17 cellular contexts compared by ENCODE assay signal in genomic region chr1:18553388-18553787, GRCh38.
A peak's percentile ranks its signal among the peaks of the same experiment; 100 is the strongest.
DNase-seq lines count a peak whose midpoint lies in the region; ATAC-seq and TF ChIP-seq lines count a peak whose summit lies in the region.
"Had no signal": no experiment of that assay in that cellular context is flagged by ENCODE, and none has a peak within 500 bp of the region (broad histone marks: within the 10 kb centered on the region; RNA-seq: fewer than 3 reads in every experiment).

No MANE protein-coding gene starts in this region.

- no peaks in the 10 kb centered on the region for H3K9me3 Mint-ChIP-seq in neural crest cell
- H3K9me3 Mint-ChIP-seq: CD8-positive, alpha-beta T cell had no signal

- CTCF ChIA-PET in HEK293 (lab: Yijun Ruan, JAX): interaction anchor here (4.5 kb wide), 1 partner anchor 29 kb away, joined by 30 read pairs; no protein-coding TSS in a partner anchor

- H2BK120ac ChIP-seq in neuronal stem cell (ENCODE audit: low read depth, low read length): no peak overlapping the region

- no peaks in the 10 kb centered on the region for H3K36me3 ChIP-seq in HEK293 (ENCODE audit: control insufficient read depth in 2 of 2, insufficient read depth in 1 of 2, low read length in 2 of 2)
- H3K36me3 ChIP-seq in neuronal stem cell (replicated peaks in 1 of 2; ENCODE audit: control insufficient read depth in 2 of 2, insufficient read depth in 2 of 2, low read length in 2 of 2): no peaks in the 10 kb centered on the region
- H3K36me3 ChIP-seq: BE2C, BLaER1 had no signal

- H3K9ac ChIP-seq in neuronal stem cell (ENCODE audit: low read depth, low read length, poor library complexity): no peak overlapping the region
- H3K9ac ChIP-seq: BLaER1 had no signal

- POLR2A ChIA-PET in HEK293 (lab: Yijun Ruan, JAX): no interaction called here

- no peak overlapping the region for H3K4ac ChIP-seq in neuronal stem cell (ENCODE audit: low read length)

- H4K8ac ChIP-seq in neuronal stem cell (ENCODE audit: low read depth, low read length): no peak overlapping the region

- H2AFZ ChIP-seq in neuronal stem cell (ENCODE audit: low read length): no peak overlapping the region

- peaks cover 17% of the 10 kb centered on the region for H3K4me1 Mint-ChIP-seq in neural crest cell
- H3K4me1 Mint-ChIP-seq: CD14-positive monocyte had no signal

- peaks cover 40% of the 10 kb centered on the region for H3K27me3 Mint-ChIP-seq in neural crest cell (ENCODE audit: low read depth)

- no peaks in the 10 kb centered on the region for H3K79me1 ChIP-seq in neuronal stem cell (ENCODE audit: low read depth, low read length)

- H3K4me3 ChIP-seq in HEK293 (ENCODE audit: low read depth, low read length) (no peak overlapping the region), neuronal stem cell (ENCODE audit: low read length in 2 of 2) (no peak overlapping the region)
- H3K4me3 ChIP-seq: BLaER1 had no signal

- H2BK15ac ChIP-seq in neuronal stem cell (ENCODE audit: low read length): peak overlapping the region; percentile 34

- TF ChIP-seq CTCF in HEK293 (tag by site-specific recombination; IDR thresholded peaks at IDR 0.05) (no peak), neural crest cell (conservative IDR thresholded peaks at IDR 0.05) (no peak)

- H2BK5ac ChIP-seq in neuronal stem cell (ENCODE audit: low read length): no peak overlapping the region

- H3K4me1 ChIP-seq in HEK293 (ENCODE audit: control insufficient read depth, insufficient read depth, low read length) (no peaks in the 10 kb centered on the region), neuronal stem cell (ENCODE audit: control insufficient read depth in 2 of 2, insufficient read depth in 1 of 2, low read depth in 1 of 2, low read length in 2 of 2) (peaks cover 0 to 17% of the 10 kb centered on the region in 2 donors)
- H3K4me1 ChIP-seq: BE2C, Caco-2 had no signal

- H3K14ac ChIP-seq in neuronal stem cell (ENCODE audit: low read length): no peak overlapping the region

- H2BK12ac ChIP-seq in neuronal stem cell (ENCODE audit: low read length): peak overlapping the region; percentile 58

- no peak for DNase-seq in neural crest cell (ENCODE audit: low read depth, low spot score)
- no peak for DNase-seq in neuronal stem cell (ENCODE audit: low spot score)
- DNase-seq in A172 (ENCODE audit: low spot score): no peak
- DNase-seq: ACHN; BE2C; C1 segment of cervical spinal cord; Caco-2; Calu3; CD4-positive, CD25-positive, alpha-beta regulatory T cell; CD8-positive, alpha-beta T cell; DMS79 treated with DMSO at 0.1 percent for 48 hours; GF-D8 had no signal

- no CpG with 5 or more reads among the region's 11 CpGs for whole genome bisulfite sequencing in neuronal stem cell (ENCODE audit: extremely low coverage in 2 of 2, insufficient read length in 2 of 2, insufficient replicate concordance in 1 of 2), 2 donors

- peak overlapping the region; percentile 50 for H3K27ac Mint-ChIP-seq in neural crest cell (ENCODE audit: unreplicated experiment)
- H3K27ac Mint-ChIP-seq: CD4-positive, CD25-positive, alpha-beta regulatory T cell; CD8-positive, alpha-beta T cell had no signal

- H4K91ac ChIP-seq in neuronal stem cell (ENCODE audit: low read depth, low read length, poor library complexity): no peak overlapping the region

- no peak overlapping the region for H3K27ac ChIP-seq in HEK293 (ENCODE audit: extremely low read depth, low read depth, low read length)
- no peak overlapping the region for H3K27ac ChIP-seq in neuronal stem cell (replicated peaks; ENCODE audit: low read length)
- H3K27ac ChIP-seq: 22Rv1, BLaER1 had no signal

- H3K9me3 ChIP-seq in HEK293 (ENCODE audit: control insufficient read depth, insufficient read depth, low read depth, low read length) (no peaks in the 10 kb centered on the region), neuronal stem cell (replicated peaks in 1 of 2; ENCODE audit: control insufficient read depth in 2 of 2, insufficient read depth in 1 of 2, low read depth in 1 of 2, low read length in 2 of 2) (no peaks in the 10 kb centered on the region)
- H3K9me3 ChIP-seq: BE2C, BLaER1, Caco-2 had no signal

- H3K4me2 ChIP-seq in neuronal stem cell (ENCODE audit: insufficient read depth, low read length, poor library complexity, severe bottlenecking): no peak overlapping the region

- H3K4me3 Mint-ChIP-seq in neural crest cell: no peak overlapping the region
- H3K4me3 Mint-ChIP-seq: CD14-positive monocyte; CD4-positive, CD25-positive, alpha-beta regulatory T cell; CD8-positive, alpha-beta T cell had no signal

- peak overlapping the region; percentile 87 for H3K23ac ChIP-seq in neuronal stem cell (ENCODE audit: low read depth, low read length, poor library complexity)

- H2AK5ac ChIP-seq in neuronal stem cell (ENCODE audit: low read depth, low read length): peak overlapping the region; percentile 36

- peak overlapping the region; percentile 79 for H3K18ac ChIP-seq in neuronal stem cell (ENCODE audit: low read length)

- no peak for ATAC-seq in GM19023 (IDR thresholded peaks at IDR 0.05; ENCODE audit: unreplicated experiment)
- ATAC-seq: CD8-positive, alpha-beta T cell had no signal

- no peaks in the 10 kb centered on the region for H3K36me3 Mint-ChIP-seq in neural crest cell (ENCODE audit: low read depth)
- H3K36me3 Mint-ChIP-seq: CD14-positive monocyte; CD4-positive, CD25-positive, alpha-beta regulatory T cell; CD8-positive, alpha-beta T cell had no signal

- H3K27me3 ChIP-seq in neuronal stem cell (ENCODE audit: control insufficient read depth in 3 of 3, insufficient read depth in 3 of 3, low read depth in 1 of 3, low read length in 3 of 3): peaks cover 0 to 6% (median 0%) of the 10 kb centered on the region in 3 experiments
- H3K27me3 ChIP-seq: BE2C, BLaER1 had no signal

TF ChIP-seq in HEK293, 187 proteins besides CTCF, POLR2A, EP300 and RAD21:
- TF ChIP-seq, protein P1, sequence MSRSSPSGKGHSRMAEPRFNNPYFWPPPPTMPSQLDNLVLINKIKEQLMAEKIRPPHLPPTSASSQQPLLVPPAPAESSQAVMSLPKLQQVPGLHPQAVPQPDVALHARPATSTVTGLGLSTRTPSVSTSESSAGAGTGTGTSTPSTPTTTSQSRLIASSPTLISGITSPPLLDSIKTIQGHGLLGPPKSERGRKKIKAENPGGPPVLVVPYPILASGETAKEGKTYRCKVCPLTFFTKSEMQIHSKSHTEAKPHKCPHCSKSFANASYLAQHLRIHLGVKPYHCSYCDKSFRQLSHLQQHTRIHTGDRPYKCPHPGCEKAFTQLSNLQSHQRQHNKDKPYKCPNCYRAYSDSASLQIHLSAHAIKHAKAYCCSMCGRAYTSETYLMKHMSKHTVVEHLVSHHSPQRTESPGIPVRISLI (tag by site-specific recombination; IDR thresholded peaks at IDR 0.05): no peak
- peak; percentile 91 for TF ChIP-seq ZNF623 (tag by site-specific recombination; IDR thresholded peaks at IDR 0.05)
